8 cellular contexts compared by ENCODE assay signal in genomic region chr14:91363776-91364523, GRCh38. TPM values are rescaled to one million over a fixed set of nuclear protein-coding genes. Genes with fewer than 3 reads are reported as not detected.
A peak's percentile ranks its signal among the peaks of the same experiment; 100 is the strongest.
DNase-seq lines count a peak whose midpoint lies in the region; ATAC-seq and TF ChIP-seq lines count a peak whose summit lies in the region.

No MANE protein-coding gene starts in this region.

- no peaks in the 10 kb centered on the region for H3K9me3 ChIP-seq in stomach

- no peaks in the 10 kb centered on the region for H3K36me3 Mint-ChIP-seq in chondrocyte (ENCODE audit: low read depth)

- TF ChIP-seq EP300 in stomach (IDR thresholded peaks at IDR 0.05) = no peak

- no peaks in the 10 kb centered on the region for H3K27me3 ChIP-seq in stomach

- WGBS in stomach, 5 donors = 61 to 80% (median 70%) methylated on average over 10 of the region's 10 CpGs

- TF ChIP-seq CTCF in GM12865 (IDR thresholded peaks at IDR 0.05; ENCODE audit: insufficient read depth, low read depth, low read length, missing control alignments) = no peak
- no peak for TF ChIP-seq CTCF in chondrocyte (IDR thresholded peaks at IDR 0.05)
- TF ChIP-seq CTCF in stomach (IDR thresholded peaks at IDR 0.05) = no peak

- H3K4me1 Mint-ChIP-seq in chondrocyte (ENCODE audit: low read depth) = peaks cover 21% of the 10 kb centered on the region

- peak; percentile 89 for DNase-seq in GM12865 (ENCODE audit: low read depth)
- DNase-seq in chondrocyte (ENCODE audit: low spot score) = peak; percentile 67
- DNase-seq in NCI-H1930 (lab: John Stamatoyannopoulos, UW) = no peak
- no peak for DNase-seq in stomach
- no peak for DNase-seq in UCSD-AML1 (lab: John Stamatoyannopoulos, UW; ENCODE audit: unreplicated experiment)
- no peak for DNase-seq in NCI-H2029 (lab: John Stamatoyannopoulos, UW)

- H3K4me3 ChIP-seq in GM12865 (ENCODE audit: low read depth, low read length) (peak overlapping the region; percentile 51), stomach (no peak overlapping the region)

- intact Hi-C loops in stomach (cut with DNase I; ENCODE audit: low total_unique reads) = no loop called here

- no peak for TF ChIP-seq POLR2A in stomach (IDR thresholded peaks at IDR 0.05)

- H3K27ac ChIP-seq in stomach = peak overlapping the region in 1 of 5 donors; percentile 75

- ATAC-seq in GM19452 (IDR thresholded peaks at IDR 0.05; ENCODE audit: unreplicated experiment) = peak; percentile 69
- peak; percentile 57 for ATAC-seq in HG03378 (IDR thresholded peaks at IDR 0.05; ENCODE audit: unreplicated experiment)

- H3K9me3 Mint-ChIP-seq in chondrocyte (ENCODE audit: low read depth) = no peaks in the 10 kb centered on the region

- H3K27ac Mint-ChIP-seq in chondrocyte (ENCODE audit: unreplicated experiment) = no peak overlapping the region

- peaks cover 25 to 74% (median 53%) of the 10 kb centered on the region in 4 donors for H3K4me1 ChIP-seq in stomach

- H3K4me3 Mint-ChIP-seq in chondrocyte (ENCODE audit: unreplicated experiment) = no peak overlapping the region

- peaks cover 2% of the 10 kb centered on the region for H3K27me3 Mint-ChIP-seq in chondrocyte (ENCODE audit: low read depth)

- H3K36me3 ChIP-seq in stomach = peaks cover 0 to 6% (median under 1%) of the 10 kb centered on the region in 4 donors

RNA-seq across cellular contexts. Expression of gene CCDC88C, which starts 53.7 kb away (rescaled TPM):
- total RNA-seq in chondrocyte (1.1 to 3.6 TPM (median 2.3 TPM) in 3 replicates), stomach (10 to 100 TPM; 19.3 to 66.9 (median 41.5) TPM)
- polyA plus RNA-seq in stomach = 10 to 100 TPM; 10.5 to 13.0 (median 12.4) TPM

Comparison
In these comparisons a context has a peak if more than half of its experiments do, and no peak if none do; other contexts are left out.
1. DNase-seq: peak in GM12865 (single experiment) and chondrocyte (single experiment); none in NCI-H1930 (0 of 2), stomach (single experiment), UCSD-AML1 (single experiment) and NCI-H2029 (single experiment).